1 cellular context compared by ENCODE assay signal in the genomic region with DNA sequence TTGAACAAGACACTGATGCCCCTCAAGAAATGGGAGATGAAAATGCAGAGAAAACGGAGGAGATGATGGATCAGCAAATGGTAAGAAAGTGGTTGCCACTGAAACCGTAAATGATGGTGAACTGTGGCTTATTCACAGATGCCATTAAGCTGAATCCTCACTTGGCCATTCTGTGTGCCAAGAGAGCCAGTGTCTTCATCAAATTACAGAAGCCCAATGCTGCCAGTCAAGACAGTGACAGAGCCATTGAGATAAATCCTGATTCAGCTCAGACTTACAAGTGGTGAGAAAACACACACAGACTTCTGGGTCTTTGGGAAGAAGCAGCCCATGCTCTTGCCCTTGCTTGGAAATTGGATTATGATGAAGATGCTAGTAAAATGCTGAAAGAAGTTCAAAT.
TF ChIP-seq lines count a peak whose summit lies in the region.

No MANE protein-coding gene starts in this region.

TF ChIP-seq in WTC11, 78 proteins besides CTCF, POLR2A, EP300 and RAD21 (continued from another document):
- TF ChIP-seq, protein P1, sequence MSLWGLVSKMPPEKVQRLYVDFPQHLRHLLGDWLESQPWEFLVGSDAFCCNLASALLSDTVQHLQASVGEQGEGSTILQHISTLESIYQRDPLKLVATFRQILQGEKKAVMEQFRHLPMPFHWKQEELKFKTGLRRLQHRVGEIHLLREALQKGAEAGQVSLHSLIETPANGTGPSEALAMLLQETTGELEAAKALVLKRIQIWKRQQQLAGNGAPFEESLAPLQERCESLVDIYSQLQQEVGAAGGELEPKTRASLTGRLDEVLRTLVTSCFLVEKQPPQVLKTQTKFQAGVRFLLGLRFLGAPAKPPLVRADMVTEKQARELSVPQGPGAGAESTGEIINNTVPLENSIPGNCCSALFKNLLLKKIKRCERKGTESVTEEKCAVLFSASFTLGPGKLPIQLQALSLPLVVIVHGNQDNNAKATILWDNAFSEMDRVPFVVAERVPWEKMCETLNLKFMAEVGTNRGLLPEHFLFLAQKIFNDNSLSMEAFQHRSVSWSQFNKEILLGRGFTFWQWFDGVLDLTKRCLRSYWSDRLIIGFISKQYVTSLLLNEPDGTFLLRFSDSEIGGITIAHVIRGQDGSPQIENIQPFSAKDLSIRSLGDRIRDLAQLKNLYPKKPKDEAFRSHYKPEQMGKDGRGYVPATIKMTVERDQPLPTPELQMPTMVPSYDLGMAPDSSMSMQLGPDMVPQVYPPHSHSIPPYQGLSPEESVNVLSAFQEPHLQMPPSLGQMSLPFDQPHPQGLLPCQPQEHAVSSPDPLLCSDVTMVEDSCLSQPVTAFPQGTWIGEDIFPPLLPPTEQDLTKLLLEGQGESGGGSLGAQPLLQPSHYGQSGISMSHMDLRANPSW (CRISPR knock-in tag; conservative IDR thresholded peaks at IDR 0.05; ENCODE audit: low read depth) = no peak
- TF ChIP-seq CREM (CRISPR knock-in tag; IDR thresholded peaks at IDR 0.05) (no peak), JUN (CRISPR knock-in tag; IDR thresholded peaks at IDR 0.05) (no peak), TCF7 (CRISPR knock-in tag; IDR thresholded peaks at IDR 0.05; ENCODE audit: low read depth) (no peak), NFATC4 (CRISPR knock-in tag; IDR thresholded peaks at IDR 0.05) (no peak), GRHL2 (CRISPR knock-in tag; IDR thresholded peaks at IDR 0.05; ENCODE audit: insufficient replicate concordance, severe bottlenecking) (no peak), TP53 (CRISPR knock-in tag; IDR thresholded peaks at IDR 0.05) (no peak), RELA (CRISPR knock-in tag; IDR thresholded peaks at IDR 0.05; ENCODE audit: borderline replicate concordance) (no peak)
- TF ChIP-seq, protein P2, sequence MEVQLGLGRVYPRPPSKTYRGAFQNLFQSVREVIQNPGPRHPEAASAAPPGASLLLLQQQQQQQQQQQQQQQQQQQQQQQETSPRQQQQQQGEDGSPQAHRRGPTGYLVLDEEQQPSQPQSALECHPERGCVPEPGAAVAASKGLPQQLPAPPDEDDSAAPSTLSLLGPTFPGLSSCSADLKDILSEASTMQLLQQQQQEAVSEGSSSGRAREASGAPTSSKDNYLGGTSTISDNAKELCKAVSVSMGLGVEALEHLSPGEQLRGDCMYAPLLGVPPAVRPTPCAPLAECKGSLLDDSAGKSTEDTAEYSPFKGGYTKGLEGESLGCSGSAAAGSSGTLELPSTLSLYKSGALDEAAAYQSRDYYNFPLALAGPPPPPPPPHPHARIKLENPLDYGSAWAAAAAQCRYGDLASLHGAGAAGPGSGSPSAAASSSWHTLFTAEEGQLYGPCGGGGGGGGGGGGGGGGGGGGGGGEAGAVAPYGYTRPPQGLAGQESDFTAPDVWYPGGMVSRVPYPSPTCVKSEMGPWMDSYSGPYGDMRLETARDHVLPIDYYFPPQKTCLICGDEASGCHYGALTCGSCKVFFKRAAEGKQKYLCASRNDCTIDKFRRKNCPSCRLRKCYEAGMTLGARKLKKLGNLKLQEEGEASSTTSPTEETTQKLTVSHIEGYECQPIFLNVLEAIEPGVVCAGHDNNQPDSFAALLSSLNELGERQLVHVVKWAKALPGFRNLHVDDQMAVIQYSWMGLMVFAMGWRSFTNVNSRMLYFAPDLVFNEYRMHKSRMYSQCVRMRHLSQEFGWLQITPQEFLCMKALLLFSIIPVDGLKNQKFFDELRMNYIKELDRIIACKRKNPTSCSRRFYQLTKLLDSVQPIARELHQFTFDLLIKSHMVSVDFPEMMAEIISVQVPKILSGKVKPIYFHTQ (CRISPR knock-in tag; IDR thresholded peaks at IDR 0.05) = no peak
- TF ChIP-seq, protein P3, sequence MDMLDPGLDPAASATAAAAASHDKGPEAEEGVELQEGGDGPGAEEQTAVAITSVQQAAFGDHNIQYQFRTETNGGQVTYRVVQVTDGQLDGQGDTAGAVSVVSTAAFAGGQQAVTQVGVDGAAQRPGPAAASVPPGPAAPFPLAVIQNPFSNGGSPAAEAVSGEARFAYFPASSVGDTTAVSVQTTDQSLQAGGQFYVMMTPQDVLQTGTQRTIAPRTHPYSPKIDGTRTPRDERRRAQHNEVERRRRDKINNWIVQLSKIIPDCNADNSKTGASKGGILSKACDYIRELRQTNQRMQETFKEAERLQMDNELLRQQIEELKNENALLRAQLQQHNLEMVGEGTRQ (CRISPR knock-in tag; IDR thresholded peaks at IDR 0.05) = no peak
